In the genomic region with DNA sequence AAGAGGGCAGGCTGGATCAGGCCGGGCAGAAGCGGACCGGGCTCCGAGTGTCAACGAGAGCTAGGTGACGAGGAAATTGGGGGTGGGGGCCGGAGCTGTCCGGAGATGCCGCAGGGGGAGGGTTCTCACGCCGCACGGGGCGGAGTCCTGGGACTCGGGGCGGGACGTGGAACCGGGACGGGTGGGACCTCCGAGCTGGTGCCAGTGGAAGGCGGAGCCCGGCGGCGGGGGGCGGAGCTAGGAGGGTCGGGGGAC, we compare ENCODE assay signal across 6 cellular contexts. TPM values are rescaled to one million over a fixed set of nuclear protein-coding genes. Genes with fewer than 3 reads are reported as not detected.
DNase-seq lines count a peak whose midpoint lies in the region; ATAC-seq and TF ChIP-seq lines count a peak whose summit lies in the region.

No MANE protein-coding gene starts in this region.

- H3K9me3 ChIP-seq in CD8-positive, alpha-beta memory T cell (ENCODE audit: low read length), result no peaks in the 10 kb centered on the region
- H3K9me3 ChIP-seq in testis, result no peaks in the 10 kb centered on the region

- CTCF ChIA-PET in CD8-positive, alpha-beta memory T cell (lab: Charles Lee), result interaction anchor here (0.6 to 13.4 kb wide), 11 partner anchors 9 to 77 kb away, joined by 3 to 124 read pairs (median 5); a partner anchor contains a TSS

- no peaks in the 10 kb centered on the region for H3K9me3 Mint-ChIP-seq in CD8-positive, alpha-beta memory T cell

- 0 out of 2 replicates have a peak overlapping the region, but pooled peaks have one; percentile 35 for H2AFZ ChIP-seq in KMS-11 (ENCODE audit: low read depth)

- H3K4me3 Mint-ChIP-seq in CD8-positive, alpha-beta memory T cell, result peak overlapping the region; percentile 87 to 97 (median 90)

- peaks cover 22 to 65% (median 26%) of the 10 kb centered on the region in 3 donors for H3K4me1 Mint-ChIP-seq in CD8-positive, alpha-beta memory T cell

- no peaks in the 10 kb centered on the region for H4K20me1 ChIP-seq in KMS-11 (ENCODE audit: insufficient read depth)

- TF ChIP-seq CTCF in KMS-11 (conservative IDR thresholded peaks at IDR 0.05; ENCODE audit: low read depth, low read length), result no peak
- no peak for TF ChIP-seq CTCF in fibroblast of the aortic adventitia (IDR thresholded peaks at IDR 0.05; ENCODE audit: insufficient read depth, low read length)
- no peak for TF ChIP-seq CTCF in testis (IDR thresholded peaks at IDR 0.05)

- intact Hi-C loops in testis (cut with DNase I; ENCODE audit: low total_unique reads), result no loop called here

- peak overlapping the region; percentile 99 to 100 (median 100) for H3K27ac Mint-ChIP-seq in CD8-positive, alpha-beta memory T cell

- H3K4me3 ChIP-seq in CD8-positive, alpha-beta memory T cell (ENCODE audit: low read length), result peak overlapping the region; percentile 76
- no peak overlapping the region for H3K4me3 ChIP-seq in KMS-11 (IDR thresholded peaks at IDR 0.05; ENCODE audit: insufficient read depth, low read depth, low read length)
- peak overlapping the region; percentile 80 for H3K4me3 ChIP-seq in fibroblast of the aortic adventitia (ENCODE audit: low read depth, low read length)
- peak overlapping the region; percentile 68 to 97 for H3K4me3 ChIP-seq in testis

- peak overlapping the region; percentile 66 for H3K9ac ChIP-seq in KMS-11

- DNase-seq in CD8-positive, alpha-beta memory T cell, result no peak
- DNase-seq in fibroblast of the aortic adventitia (ENCODE audit: low read depth), result no peak
- DNase-seq in testis, result no peak
- no peak for DNase-seq in NCI-H2171 (lab: John Stamatoyannopoulos, UW)

- POLR2A ChIA-PET in CD8-positive, alpha-beta memory T cell (lab: Charles Lee), result interaction anchor here (0.6 to 2.5 kb wide), 13 partner anchors 9 to 947 kb away, joined by 3 to 35 read pairs (median 5); a partner anchor contains a TSS

- no peak for ATAC-seq in HG03565 (IDR thresholded peaks at IDR 0.05; ENCODE audit: unreplicated experiment)

- 0 to 3% methylated on average over 17 to 25 of the region's 25 CpGs for WGBS in testis, 2 donors

- peaks cover 0 to 39% (median 0%) of the 10 kb centered on the region in 3 donors for H3K36me3 Mint-ChIP-seq in CD8-positive, alpha-beta memory T cell

- peak overlapping the region; percentile 99 for H3K27ac ChIP-seq in CD8-positive, alpha-beta memory T cell (ENCODE audit: low read depth, low read length)
- H3K27ac ChIP-seq in KMS-11 (peak overlapping the region; percentile 78), testis (peak overlapping the region; percentile 92 to 99)

- no peaks in the 10 kb centered on the region for H3K36me3 ChIP-seq in CD8-positive, alpha-beta memory T cell (ENCODE audit: insufficient read depth, low read length)
- H3K36me3 ChIP-seq in KMS-11 (ENCODE audit: insufficient read depth), result peaks cover 4% of the 10 kb centered on the region; the same call in 1 of the 2 replicates
- no peaks in the 10 kb centered on the region for H3K36me3 ChIP-seq in testis (ENCODE audit: low read depth, missing control alignments)

- H3K79me2 ChIP-seq in KMS-11 (ENCODE audit: insufficient read depth, low read depth), result peaks cover 29% of the 10 kb centered on the region

- TF ChIP-seq POLR2A in testis (IDR thresholded peaks at IDR 0.05), result no peak

- H3K27me3 ChIP-seq in CD8-positive, alpha-beta memory T cell (ENCODE audit: insufficient read depth, low read length, poor library complexity, severe bottlenecking), result no peaks in the 10 kb centered on the region
- no peaks in the 10 kb centered on the region for H3K27me3 ChIP-seq in KMS-11 (ENCODE audit: insufficient read depth, low read depth)
- H3K27me3 ChIP-seq in testis, result no peaks in the 10 kb centered on the region

- peaks cover 39% of the 10 kb centered on the region for H3K4me1 ChIP-seq in CD8-positive, alpha-beta memory T cell (ENCODE audit: insufficient read depth, low read length)
- H3K4me1 ChIP-seq in KMS-11 (ENCODE audit: low read depth, poor library complexity, severe bottlenecking), result peaks cover 35% of the 10 kb centered on the region
- peaks cover 36% of the 10 kb centered on the region for H3K4me1 ChIP-seq in testis

- peak overlapping the region; percentile 63; the same call in 1 of the 2 replicates for H3K4me2 ChIP-seq in KMS-11

- H3K27me3 Mint-ChIP-seq in CD8-positive, alpha-beta memory T cell, result no peaks in the 10 kb centered on the region

RNA-seq across cellular contexts. Expression of a gene that starts 0.2 kb away (rescaled TPM):
- 10 to 100 TPM; 27.9 to 28.4 TPM for total RNA-seq in CD8-positive, alpha-beta memory T cell
- 124 TPM for polyA plus RNA-seq in CD8-positive, alpha-beta memory T cell
- total RNA-seq in fibroblast of the aortic adventitia (ENCODE audit: low replicate concordance) (34.3 and 60.3 TPM in 2 replicates), testis (100 to 1,000 TPM; 151 to 159 TPM)
- polyA plus RNA-seq in testis (ENCODE audit: insufficient read depth, low read depth, low replicate concordance), result 159 TPM

RNA-seq across cellular contexts. Expression of a gene that starts 5.6 kb away (rescaled TPM):
- 100 to 1,000 TPM; 365 to 381 TPM for total RNA-seq in CD8-positive, alpha-beta memory T cell
- polyA plus RNA-seq in CD8-positive, alpha-beta memory T cell, result 57.3 TPM
- total RNA-seq in fibroblast of the aortic adventitia (ENCODE audit: low replicate concordance) (42.1 and 264 TPM in 2 replicates), testis (10 to 100 TPM; 53.4 to 67.3 TPM)
- polyA plus RNA-seq in testis (ENCODE audit: insufficient read depth, low read depth, low replicate concordance), result 72.0 TPM

RNA-seq across cellular contexts. Expression of a gene that starts 6.7 kb away (rescaled TPM):
- 10 to 100 TPM; 71.9 to 77.0 TPM for total RNA-seq in CD8-positive, alpha-beta memory T cell
- 19.0 TPM for polyA plus RNA-seq in CD8-positive, alpha-beta memory T cell
- total RNA-seq in fibroblast of the aortic adventitia (ENCODE audit: low replicate concordance) (17.3 and 37.5 TPM in 2 replicates), testis (10 to 100 TPM; 19.1 to 47.8 TPM)
- 57.3 TPM for polyA plus RNA-seq in testis (ENCODE audit: insufficient read depth, low read depth, low replicate concordance)

RNA-seq across cellular contexts. Expression of a gene that starts 10.2 kb away (rescaled TPM):
- 10 to 100 TPM; 12.5 to 13.6 TPM for total RNA-seq in CD8-positive, alpha-beta memory T cell
- polyA plus RNA-seq in CD8-positive, alpha-beta memory T cell, result 0.47 TPM
- total RNA-seq in fibroblast of the aortic adventitia (ENCODE audit: low replicate concordance) (22.5 and 47.5 TPM in 2 replicates), testis (10 to 100 TPM; 29.6 to 45.4 TPM)
- 14.2 TPM for polyA plus RNA-seq in testis (ENCODE audit: insufficient read depth, low read depth, low replicate concordance)

RNA-seq across cellular contexts. Expression of a gene that starts 10.8 kb away (rescaled TPM):
- 10 to 100 TPM; 25.5 to 26.4 TPM for total RNA-seq in CD8-positive, alpha-beta memory T cell
- polyA plus RNA-seq in CD8-positive, alpha-beta memory T cell, result 28.7 TPM
- total RNA-seq in fibroblast of the aortic adventitia (ENCODE audit: low replicate concordance) (6.5 and 9.0 TPM in 2 replicates), testis (100 to 1,000 TPM; 105 to 254 TPM)
- polyA plus RNA-seq in testis (ENCODE audit: insufficient read depth, low read depth, low replicate concordance), result 303 TPM
